20 cellular contexts compared by ENCODE assay signal in genomic region chr11:128915148-128915519, GRCh38. TPM values are rescaled to one million over a fixed set of nuclear protein-coding genes. Genes with fewer than 3 reads are reported as not detected.
A peak's percentile ranks its signal among the peaks of the same experiment; 100 is the strongest.
DNase-seq lines count a peak whose midpoint lies in the region; ATAC-seq and TF ChIP-seq lines count a peak whose summit lies in the region.
"Had no signal": no experiment of that assay in that cellular context is flagged by ENCODE, and none has a peak within 500 bp of the region (broad histone marks: within the 10 kb centered on the region; RNA-seq: fewer than 3 reads in every experiment).

No MANE protein-coding gene starts in this region.

- WGBS in esophagus squamous epithelium, 2 donors: 9 to 27% methylated on average over 5 to 6 of the region's 6 CpGs
- WGBS in right cardiac atrium: 37% methylated on average over 6 of the region's 6 CpGs

- H3K36me3 ChIP-seq in right atrium auricular region (no peaks in the 10 kb centered on the region), esophagus squamous epithelium (no peaks in the 10 kb centered on the region), lower lobe of right lung (no peaks in the 10 kb centered on the region)

- intact Hi-C loops in Right ventricle myocardium superior (cut with DNase I): no loop called here
- intact Hi-C loops in esophagus squamous epithelium (cut with DNase I): no loop called here
- intact Hi-C loops in right cardiac atrium (cut with DNase I): no loop called here
- intact Hi-C loops in lower lobe of right lung (cut with DNase I): no loop called here

- H3K4me3 Mint-ChIP-seq in immature natural killer cell: no peak overlapping the region
- H3K4me3 Mint-ChIP-seq: CD4-positive, alpha-beta memory T cell had no signal

- H3K4me1 Mint-ChIP-seq in immature natural killer cell: peaks cover 25 to 28% of the 10 kb centered on the region in 2 donors

- H3K9me3 ChIP-seq in right atrium auricular region: no peaks in the 10 kb centered on the region
- no peaks in the 10 kb centered on the region for H3K9me3 ChIP-seq in esophagus squamous epithelium
- no peaks in the 10 kb centered on the region for H3K9me3 ChIP-seq in right cardiac atrium (ENCODE audit: control insufficient read depth, low read length)
- no peaks in the 10 kb centered on the region for H3K9me3 ChIP-seq in lower lobe of right lung

- peaks cover 0 to 6% of the 10 kb centered on the region in 2 donors for H3K4me1 ChIP-seq in right atrium auricular region
- peaks cover 8 to 46% (median 14%) of the 10 kb centered on the region in 3 donors for H3K4me1 ChIP-seq in esophagus squamous epithelium
- peaks cover 4% of the 10 kb centered on the region for H3K4me1 ChIP-seq in right cardiac atrium (ENCODE audit: control insufficient read depth, insufficient read depth, low read length)
- H3K4me1 ChIP-seq in lower lobe of right lung: no peaks in the 10 kb centered on the region

- no peak overlapping the region for H3K4me3 ChIP-seq in right atrium auricular region
- no peak overlapping the region for H3K4me3 ChIP-seq in esophagus squamous epithelium
- H3K4me3 ChIP-seq in right cardiac atrium (ENCODE audit: low read length): no peak overlapping the region
- no peak overlapping the region for H3K4me3 ChIP-seq in lower lobe of right lung
- H3K4me3 ChIP-seq: GM23248 had no signal

- TF ChIP-seq CTCF in right atrium auricular region (IDR thresholded peaks at IDR 0.05) (no peak), esophagus squamous epithelium (IDR thresholded peaks at IDR 0.05) (no peak), lower lobe of right lung (IDR thresholded peaks at IDR 0.05) (no peak)

- H3K27me3 ChIP-seq in right atrium auricular region (no peaks in the 10 kb centered on the region), esophagus squamous epithelium (no peaks in the 10 kb centered on the region), right cardiac atrium (ENCODE audit: control insufficient read depth, insufficient read depth) (no peaks in the 10 kb centered on the region), lower lobe of right lung (ENCODE audit: low read depth) (no peaks in the 10 kb centered on the region)

- in situ Hi-C loops in KBM-7 (cut with MboI; ENCODE audit: low pct_unique_long_range_greater_than_20kb, low sequenced_read_pairs): no loop called here

- DNase-seq in Right ventricle myocardium superior (no peak), right atrium auricular region (ENCODE audit: low spot score) (no peak), esophagus squamous epithelium (lab: John Stamatoyannopoulos, UW) (no peak), right cardiac atrium (peak in 1 of 3 donors; percentile 28), pons (ENCODE audit: low spot score) (no peak), immature natural killer cell (no peak), lower lobe of right lung (no peak), KBM-7 (no peak)
- DNase-seq: CD4-positive, alpha-beta memory T cell; DMS79 treated with DMSO at 0.1 percent for 48 hours; GM23248; HCEC 1CT; IMR-90; NCI-H1930; NCI-H510A; NCI-H774 had no signal

- peaks cover 0 to 8% (median 0%) of the 10 kb centered on the region in 3 donors for H3K36me3 Mint-ChIP-seq in immature natural killer cell

- H3K27me3 Mint-ChIP-seq in immature natural killer cell (ENCODE audit: low read depth in 3 of 3): peaks cover 10 to 36% (median 31%) of the 10 kb centered on the region in 3 donors

- TF ChIP-seq POLR2A in esophagus squamous epithelium (IDR thresholded peaks at IDR 0.05): no peak

- ATAC-seq in Right ventricle myocardium superior (ENCODE audit: poor library complexity) (peak; percentile 81), right cardiac atrium (peak; percentile 32 to 55), lower lobe of right lung (no peak)

- H3K27ac ChIP-seq in right atrium auricular region: peak overlapping the region in 1 of 2 donors; percentile 58
- H3K27ac ChIP-seq in esophagus squamous epithelium: peak overlapping the region in 3 of 4 donors; percentile 31 to 74 (median 46)
- no peak overlapping the region for H3K27ac ChIP-seq in right cardiac atrium (ENCODE audit: low read length)
- H3K27ac ChIP-seq in lower lobe of right lung: no peak overlapping the region
- H3K27ac ChIP-seq: GM23248 had no signal

- no peaks in the 10 kb centered on the region for H3K9me3 Mint-ChIP-seq in immature natural killer cell

- no peak overlapping the region for H3K27ac Mint-ChIP-seq in immature natural killer cell
- H3K27ac Mint-ChIP-seq: CD4-positive, alpha-beta memory T cell had no signal

RNA-seq across cellular contexts. Expression of gene KCNJ5, which starts 24.0 kb away (rescaled TPM):
- total RNA-seq in Right ventricle myocardium superior (4.4 TPM), right atrium auricular region (10 to 100 TPM in 1 of 2 donors, 1 to 10 TPM in 1; 8.2 to 23.3 TPM), esophagus squamous epithelium (1 to 10 TPM in 1 of 4 donors, under 1 TPM in 1, not detected in 2; 0.47 to 1.9 TPM), right cardiac atrium (10 to 100 TPM in 3 of 4 donors, 1 to 10 TPM in 1; 9.3 to 30.0 (median 24.0) TPM), lower lobe of right lung (12.9 TPM)
- polyA plus RNA-seq in right cardiac atrium (15.8 TPM), immature natural killer cell (not detected)
- total RNA-seq: HT1080 had no signal
- polyA plus RNA-seq: BJ; CD4-positive, alpha-beta memory T cell; GM23248 had no signal

RNA-seq across cellular contexts. Expression of gene TP53AIP1, which starts 27.5 kb away (rescaled TPM):
- not detected for total RNA-seq in Right ventricle myocardium superior
- total RNA-seq in right atrium auricular region: not detected
- total RNA-seq in esophagus squamous epithelium: 10 to 100 TPM; 11.0 to 16.7 (median 13.9) TPM
- not detected for total RNA-seq in right cardiac atrium
- polyA plus RNA-seq in right cardiac atrium: 0.05 TPM
- not detected for polyA plus RNA-seq in immature natural killer cell
- total RNA-seq in lower lobe of right lung: not detected
- total RNA-seq: A172; CD4-positive, alpha-beta memory T cell; GM23248; HT1080; IMR-90; LHCN-M2 had no signal
- polyA plus RNA-seq: BJ; CD4-positive, alpha-beta memory T cell; GM23248; IMR-90 had no signal

RNA-seq across cellular contexts. Expression of gene KCNJ1, which starts 48.0 kb away (rescaled TPM):
- total RNA-seq in Right ventricle myocardium superior: not detected
- not detected for total RNA-seq in right atrium auricular region
- 1 to 10 TPM in 1 of 4 donors, under 1 TPM in 1, not detected in 2; under 0.01 to 1.3 TPM for total RNA-seq in esophagus squamous epithelium
- under 1 TPM in 1 of 4 donors, not detected in 3; 0.17 TPM for total RNA-seq in right cardiac atrium
- 0.09 TPM for polyA plus RNA-seq in right cardiac atrium
- not detected for polyA plus RNA-seq in immature natural killer cell
- 0.18 TPM for total RNA-seq in lower lobe of right lung
- total RNA-seq: A172, GM23248, HT1080, IMR-90, LHCN-M2 had no signal
- polyA plus RNA-seq: BJ, GM23248, IMR-90 had no signal

Comparison
In these comparisons a context has a peak if more than half of its experiments do, and no peak if none do; other contexts are left out.
1. ATAC-seq: peak in Right ventricle myocardium superior (single experiment) and right cardiac atrium (2 of 2); none in lower lobe of right lung (0 of 2).
2. H3K27ac ChIP-seq: peak in esophagus squamous epithelium (3 of 4); none in right cardiac atrium (single experiment) and lower lobe of right lung (single experiment).
3. RNA of gene TP53AIP1, which starts 27.5 kb away (total RNA-seq): 11.0 to 16.7 TPM in esophagus squamous epithelium; not detected in right cardiac atrium, not detected in lower lobe of right lung (single experiment), not detected in Right ventricle myocardium superior (single experiment) and not detected in right atrium auricular region; every median in the first group is over 10 times any median in the second.